In the genomic region with DNA sequence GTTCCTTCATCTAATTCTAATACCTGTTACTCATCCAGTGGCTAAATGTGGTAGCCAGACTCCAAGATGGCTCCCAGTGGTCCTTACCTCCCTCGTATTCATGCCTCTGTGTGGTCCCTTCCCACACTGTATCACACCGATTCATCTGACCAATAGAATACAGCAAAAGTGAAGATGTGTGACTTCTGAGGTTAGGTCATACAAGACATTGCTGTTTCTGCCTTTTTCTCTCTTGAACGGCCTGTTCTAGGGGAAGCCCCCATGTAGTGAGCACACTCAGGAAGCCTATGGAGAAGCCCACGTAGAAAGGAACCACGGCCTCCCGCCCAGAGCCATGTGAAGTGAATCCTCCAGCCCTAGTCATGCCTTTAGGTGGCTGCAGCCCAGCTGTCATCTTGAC, we compare ENCODE assay signal across 2 cellular contexts.
"Had no signal": no experiment of that assay in that cellular context is flagged by ENCODE, and none has a peak within 500 bp of the region (broad histone marks: within the 10 kb centered on the region; RNA-seq: fewer than 3 reads in every experiment).

No MANE protein-coding gene starts in this region.

- H3K4me3 Mint-ChIP-seq: GM23338, H9 had no signal

- H3K9me3 Mint-ChIP-seq: GM23338, H9 had no signal

- H3K4me1 Mint-ChIP-seq: GM23338, H9 had no signal

- DNase-seq: H9 had no signal

- H3K27ac Mint-ChIP-seq: GM23338, H9 had no signal
